ENCODE assay signal across 8 cellular contexts in genomic region chr17:549197-550040, GRCh38.
A peak's percentile ranks its signal among the peaks of the same experiment; 100 is the strongest.
DNase-seq lines count a peak whose midpoint lies in the region; ATAC-seq and TF ChIP-seq lines count a peak whose summit lies in the region.
"Had no signal": no experiment of that assay in that cellular context is flagged by ENCODE, and none has a peak within 500 bp of the region (broad histone marks: within the 10 kb centered on the region; RNA-seq: fewer than 3 reads in every experiment).

No MANE protein-coding gene starts in this region.

- peak overlapping the region; percentile 23; the same call in 1 of the 2 replicates for H3K27ac Mint-ChIP-seq in GM23338
- H3K27ac Mint-ChIP-seq: T-helper 1 cell treated with Interleukin-12 subunit alpha and Interleukin-12 subunit beta and Interleukin-4 antibody, amounts not matched to agents 30 μg/mL and 1 μg/mL, for 36 hours had no signal

- H4K20me1 ChIP-seq in GM23338 (replicated peaks; ENCODE audit: insufficient read depth) = no peaks in the 10 kb centered on the region; the same call in 1 of the 2 replicates

- intact Hi-C loops in upper lobe of right lung (cut with DNase I) = no loop called here

- no peaks in the 10 kb centered on the region for H3K9me3 ChIP-seq in upper lobe of right lung

- H3K27me3 Mint-ChIP-seq in GM23338 (ENCODE audit: insufficient read depth, low read depth, poor library complexity) = peaks cover 7% of the 10 kb centered on the region

- no peak overlapping the region; the same call in 1 of the 2 replicates for H3K27ac ChIP-seq in GM23338 (ENCODE audit: low read depth)
- H3K27ac ChIP-seq in upper lobe of right lung = no peak overlapping the region

- DNase-seq in GM23338 (ENCODE audit: low spot score) = no peak
- peak; percentile 58 for DNase-seq in glomerular endothelial cell (ENCODE audit: extremely low read depth, low read depth, low spot score)
- DNase-seq in upper lobe of right lung = no peak
- no peak for DNase-seq in KG1 (lab: John Stamatoyannopoulos, UW)
- DNase-seq in GM10266 (ENCODE audit: extremely low spot score) = no peak

- ATAC-seq in GM23338 (no peak), SK-N-SH treated with all-trans-retinoic acid at 6 μM for 48 hours (peak; percentile 96), upper lobe of right lung (peak; percentile 46), GM21619 (IDR thresholded peaks at IDR 0.05; ENCODE audit: unreplicated experiment) (no peak)

- no peak overlapping the region for H2AFZ ChIP-seq in GM23338

- H3K4me3 ChIP-seq in GM23338 (no peak overlapping the region), upper lobe of right lung (no peak overlapping the region)

- no peak overlapping the region for H3K4me2 ChIP-seq in GM23338

- H3K79me2 ChIP-seq in GM23338 (replicated peaks; ENCODE audit: insufficient read depth) = no peaks in the 10 kb centered on the region

- H3K36me3 Mint-ChIP-seq in GM23338 (ENCODE audit: low read depth) = peaks cover 3% of the 10 kb centered on the region; the same call in 2 of the 3 replicates

- H3K4me1 Mint-ChIP-seq in GM23338 = peaks cover 16% of the 10 kb centered on the region

- no peaks in the 10 kb centered on the region for H3F3A ChIP-seq in GM23338 (replicated peaks; ENCODE audit: low read depth)

- H3K27me3 ChIP-seq in GM23338 (ENCODE audit: insufficient read depth) (no peaks in the 10 kb centered on the region), upper lobe of right lung (no peaks in the 10 kb centered on the region)

- TF ChIP-seq CTCF in GM23338 (conservative IDR thresholded peaks at IDR 0.05; ENCODE audit: low read depth in 2 of 2) (no peak), upper lobe of right lung (IDR thresholded peaks at IDR 0.05) (no peak), GM10266 (IDR thresholded peaks at IDR 0.05; ENCODE audit: control insufficient read depth, insufficient read depth, low read depth, missing control alignments) (no peak)

- H3K4me1 ChIP-seq in GM23338 (ENCODE audit: insufficient read depth) (peaks cover 16% of the 10 kb centered on the region; the same call in 1 of the 2 replicates), upper lobe of right lung (no peaks in the 10 kb centered on the region)

- H3K4me3 Mint-ChIP-seq in GM23338 = no peak overlapping the region
- H3K4me3 Mint-ChIP-seq: T-helper 1 cell treated with Interleukin-12 subunit alpha and Interleukin-12 subunit beta and Interleukin-4 antibody, amounts not matched to agents 30 μg/mL and 1 μg/mL, for 36 hours had no signal

- H3K9me2 ChIP-seq in GM23338 (ENCODE audit: insufficient read depth) = no peaks in the 10 kb centered on the region

- H3K9me3 Mint-ChIP-seq in GM23338 = no peaks in the 10 kb centered on the region
- H3K9me3 Mint-ChIP-seq: T-helper 1 cell treated with Interleukin-12 subunit alpha and Interleukin-12 subunit beta and Interleukin-4 antibody, amounts not matched to agents 30 μg/mL and 1 μg/mL, for 36 hours had no signal

- no peaks in the 10 kb centered on the region for H3K36me3 ChIP-seq in GM23338 (ENCODE audit: insufficient read depth)
- peaks cover 24% of the 10 kb centered on the region for H3K36me3 ChIP-seq in upper lobe of right lung

TF ChIP-seq in SK-N-SH treated with all-trans-retinoic acid at 6 μM for 48 hours, 23 proteins besides CTCF, POLR2A, EP300 and RAD21:
- TF ChIP-seq GLIS3 (CRISPR knock-in tag; IDR thresholded peaks at IDR 0.05) (no peak), TCF4 (CRISPR knock-in tag; IDR thresholded peaks at IDR 0.05; ENCODE audit: borderline replicate concordance) (no peak), SNAI2 (CRISPR knock-in tag; IDR thresholded peaks at IDR 0.05) (no peak), ESRRG (CRISPR knock-in tag; IDR thresholded peaks at IDR 0.05) (no peak), POU6F1 (CRISPR knock-in tag; IDR thresholded peaks at IDR 0.05; ENCODE audit: borderline replicate concordance, low read depth) (no peak), ZNF565 (CRISPR knock-in tag; conservative IDR thresholded peaks at IDR 0.05; ENCODE audit: low read depth) (no peak), ARNTL (CRISPR knock-in tag; IDR thresholded peaks at IDR 0.05; ENCODE audit: borderline replicate concordance, low read depth) (no peak), PATZ1 (CRISPR knock-in tag; IDR thresholded peaks at IDR 0.05; ENCODE audit: borderline replicate concordance) (no peak), TOX (CRISPR knock-in tag; IDR thresholded peaks at IDR 0.05; ENCODE audit: borderline replicate concordance) (no peak), ISL1 (CRISPR knock-in tag; IDR thresholded peaks at IDR 0.05) (no peak), CSDC2 (CRISPR knock-in tag; IDR thresholded peaks at IDR 0.05) (no peak), OSR1 (CRISPR knock-in tag; IDR thresholded peaks at IDR 0.05) (no peak), CSRNP3 (CRISPR knock-in tag; IDR thresholded peaks at IDR 0.05) (no peak), TSHZ2 (CRISPR knock-in tag; IDR thresholded peaks at IDR 0.05) (no peak)

Comparison
In these comparisons a context has a peak if more than half of its experiments do, and no peak if none do; other contexts are left out.
1. ATAC-seq: peak in SK-N-SH treated with all-trans-retinoic acid at 6 μM for 48 hours (single experiment) and upper lobe of right lung (single experiment); none in GM23338 (single experiment) and GM21619 (single experiment).